In genomic region chr11:129013737-129014475, GRCh38 we compare ENCODE assay signal across 17 cellular contexts.
"Had no signal": no experiment of that assay in that cellular context is flagged by ENCODE, and none has a peak within 500 bp of the region (broad histone marks: within the 10 kb centered on the region; RNA-seq: fewer than 3 reads in every experiment).

No MANE protein-coding gene starts in this region.

- H3K9me3 ChIP-seq: sigmoid colon, thoracic aorta had no signal

- FAIRE-seq: urothelium cell line had no signal

- H3K4me3 ChIP-seq: sigmoid colon, thoracic aorta had no signal

- H3K27ac ChIP-seq: sigmoid colon, thoracic aorta had no signal

- ATAC-seq: activated CD8-positive, alpha-beta memory T cell treated with anti-CD3 and anti-CD28 coated beads, Interleukin-2, amount 10 ng/mL, durations not matched to agents 7 days and 5 days; stimulated activated naive CD8-positive, alpha-beta T cell treated with anti-CD3 and anti-CD28 coated beads, Interleukin-15, amount 100 ng/mL, for 72 hours had no signal

- DNase-seq: activated CD4-positive, alpha-beta T cell treated with anti-CD3 and anti-CD28 coated beads for 1 hour; activated CD4-positive, alpha-beta T cell treated with anti-CD3 and anti-CD28 coated beads, Interleukin-2, amount 50 U/mL, for 48 hours; activated CD8-positive, alpha-beta memory T cell treated with anti-CD3 and anti-CD28 coated beads, Interleukin-2, amount 10 ng/mL, durations not matched to agents 7 days and 5 days; activated gamma-delta T cell; activated naive CD8-positive, alpha-beta T cell treated with anti-CD3 and anti-CD28 coated beads for 36 hours; activated T-cell treated with anti-CD3 and anti-CD28 coated beads, Interleukin-2, amount 50 U/mL, for 24 hours; anterior cingulate cortex; effector CD4-positive, alpha-beta T cell; immature natural killer cell; nephron progenitor cell; sigmoid colon; stimulated activated CD4-positive, alpha-beta T cell treated with anti-CD3 and anti-CD28 coated beads, Interleukin-4, amount 100 ng/mL, for 1 hour; stimulated activated CD8-positive, alpha-beta memory T cell treated with anti-CD3 and anti-CD28 coated beads, Interleukin-4, amount 100 ng/mL, for 48 hours; stimulated activated naive CD8-positive, alpha-beta T cell treated with anti-CD3 and anti-CD28 coated beads, Interleukin-15, amount 100 ng/mL, for 72 hours; SW 1271 had no signal

- H3K36me3 ChIP-seq: sigmoid colon, thoracic aorta had no signal

- H3K27me3 ChIP-seq: sigmoid colon had no signal
